9 cellular contexts compared by ENCODE assay signal in the genomic region with DNA sequence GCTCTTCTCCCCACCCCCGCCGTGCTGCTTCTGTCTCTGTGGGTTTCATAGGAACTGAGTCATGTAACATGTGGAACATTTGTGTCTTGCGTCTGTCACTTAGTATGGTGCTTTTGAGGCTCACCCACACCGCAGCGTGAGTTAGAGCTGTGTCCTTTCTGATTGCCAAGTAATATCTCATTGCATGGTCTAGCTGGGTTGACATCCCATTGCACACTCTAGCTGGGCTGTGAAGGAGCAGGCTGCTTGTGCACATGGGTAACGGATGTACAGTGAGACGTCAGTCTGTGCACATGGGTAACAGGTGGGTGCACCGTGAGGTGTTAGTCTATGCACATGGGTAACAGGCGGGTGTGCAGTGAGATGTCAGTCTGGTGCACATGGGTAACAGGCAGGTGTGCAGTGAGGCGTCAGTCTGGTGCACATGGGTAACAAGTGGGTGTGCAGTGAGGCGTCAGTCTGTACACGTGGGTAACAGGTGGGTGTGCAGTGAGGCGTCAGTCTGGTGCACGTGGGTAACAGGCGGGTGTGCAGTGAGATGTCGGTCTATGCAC. TPM values are rescaled to one million over a fixed set of nuclear protein-coding genes. Genes with fewer than 3 reads are reported as not detected.
DNase-seq lines count a peak whose midpoint lies in the region; ATAC-seq and TF ChIP-seq lines count a peak whose summit lies in the region.
"Not testable (repeated sequence)": the region's sequence is repeated elsewhere in the genome, so short reads cannot be mapped to it uniquely, and the experiment has no call there.
"Had no signal": no experiment of that assay in that cellular context is flagged by ENCODE, and none has a peak within 500 bp of the region (broad histone marks: within the 10 kb centered on the region; RNA-seq: fewer than 3 reads in every experiment).

No MANE protein-coding gene starts in this region.

- DNase-seq in CD1c-positive myeloid dendritic cell (ENCODE audit: extremely low spot score) = peak; percentile 45
- DNase-seq in Peyer's patch = peak in 2 of 3 donors; percentile 57 to 79
- peak; percentile 39 for DNase-seq in activated CD8-positive, alpha-beta memory T cell treated with anti-CD3 and anti-CD28 coated beads, Interleukin-2, amount 50 U/mL, for 1 hour (ENCODE audit: extremely low read depth)
- peak; percentile 18 for DNase-seq in activated naive CD8-positive, alpha-beta T cell treated with anti-CD3 and anti-CD28 coated beads, Interleukin-2, amount 50 U/mL, for 16 hours (ENCODE audit: low read depth, low spot score)
- DNase-seq in naive thymus-derived CD4-positive, alpha-beta T cell = peak in 8 of 9 donors; percentile 23 to 63 (median 42)
- peak; percentile 43 for DNase-seq in stimulated activated CD8-positive, alpha-beta memory T cell treated with anti-CD3 and anti-CD28 coated beads, Interleukin-12 subunit alpha, Interleukin-12 subunit beta, amount 100 ng/mL, for 4 hours (ENCODE audit: low read depth)

- not testable (repeated sequence) for TF ChIP-seq CTCF in Peyer's patch (IDR thresholded peaks at IDR 0.05)

- not testable (repeated sequence) for H3K36me3 Mint-ChIP-seq in naive thymus-derived CD4-positive, alpha-beta T cell

- not testable (repeated sequence) for H3K36me3 ChIP-seq in Peyer's patch; naive thymus-derived CD4-positive, alpha-beta T cell (ENCODE audit: control insufficient read depth in 2 of 3, insufficient read depth in 3 of 3, low read length in 3 of 3)

- POLR2A ChIA-PET in naive thymus-derived CD4-positive, alpha-beta T cell (lab: Charles Lee) = not testable (repeated sequence)

- H3K27me3 ChIP-seq in Peyer's patch; naive thymus-derived CD4-positive, alpha-beta T cell (ENCODE audit: control insufficient read depth in 2 of 2, insufficient read depth in 2 of 2, low read length in 2 of 2): not testable (repeated sequence)

- not testable (repeated sequence) for H3K4me1 ChIP-seq in Peyer's patch; naive thymus-derived CD4-positive, alpha-beta T cell (ENCODE audit: control insufficient read depth in 2 of 2, insufficient read depth in 2 of 2, low read length in 2 of 2)

- not testable (repeated sequence) for TF ChIP-seq POLR2A in Peyer's patch (IDR thresholded peaks at IDR 0.05)

- CTCF ChIA-PET in naive thymus-derived CD4-positive, alpha-beta T cell (lab: Charles Lee) = not testable (repeated sequence)

- peaks cover 6 to 17% (median 9%) of the 10 kb centered on the region in 7 donors for H3K4me1 Mint-ChIP-seq in naive thymus-derived CD4-positive, alpha-beta T cell

- H3K9me3 ChIP-seq in Peyer's patch; naive thymus-derived CD4-positive, alpha-beta T cell (ENCODE audit: control insufficient read depth in 2 of 3, low read length in 3 of 3): not testable (repeated sequence)

- H3K9me3 Mint-ChIP-seq in naive thymus-derived CD4-positive, alpha-beta T cell = not testable (repeated sequence)

- intact Hi-C loops in naive thymus-derived CD4-positive, alpha-beta T cell (cut with micrococcal nuclease) = not testable (repeated sequence)

- H3K27ac ChIP-seq in Peyer's patch = peak overlapping the region in 2 of 4 donors; percentile 17 to 66
- not testable (repeated sequence) for H3K27ac ChIP-seq in naive thymus-derived CD4-positive, alpha-beta T cell (ENCODE audit: low read depth, low read length)

- H3K4me3 ChIP-seq in Peyer's patch; naive thymus-derived CD4-positive, alpha-beta T cell (ENCODE audit: low read length): not testable (repeated sequence)

- peak overlapping the region in 8 of 9 donors; percentile 20 to 87 (median 66) for H3K27ac Mint-ChIP-seq in naive thymus-derived CD4-positive, alpha-beta T cell

- H3K4me3 Mint-ChIP-seq in naive thymus-derived CD4-positive, alpha-beta T cell = peak overlapping the region; percentile 30 to 74 (median 48)

- H3K27me3 Mint-ChIP-seq in naive thymus-derived CD4-positive, alpha-beta T cell = not testable (repeated sequence)

- ATAC-seq in GM19351 (IDR thresholded peaks at IDR 0.05; ENCODE audit: unreplicated experiment) (peak; percentile 78), HG03039 (IDR thresholded peaks at IDR 0.05; ENCODE audit: unreplicated experiment) (peak; percentile 50)
- ATAC-seq in naive thymus-derived CD4-positive, alpha-beta T cell = peak; percentile 89

RNA-seq across cellular contexts. Expression of a gene that starts 36.2 kb away (rescaled TPM):
- 10 to 100 TPM in 1 of 4 donors, 1 to 10 TPM in 3; 2.5 to 14.0 (median 2.8) TPM for total RNA-seq in Peyer's patch
- 100 to 1,000 TPM in 4 of 5 experiments, 10 to 100 TPM in 1; 79.5 to 333 (median 124) TPM for total RNA-seq in naive thymus-derived CD4-positive, alpha-beta T cell
- 100 to 1,000 TPM in 1 of 2 donors, 10 to 100 TPM in 1; 96.0 to 183 TPM for polyA plus RNA-seq in naive thymus-derived CD4-positive, alpha-beta T cell
- total RNA-seq: GM23248 had no signal
- polyA plus RNA-seq: GM23248 had no signal

RNA-seq across cellular contexts. Expression of a gene that starts 52.1 kb away (rescaled TPM):
- 10 to 100 TPM; 40.4 to 96.3 (median 47.4) TPM for total RNA-seq in Peyer's patch
- total RNA-seq in naive thymus-derived CD4-positive, alpha-beta T cell = 1 to 10 TPM in 3 of 5 experiments, under 1 TPM in 2; 0.57 to 6.5 (median 1.4) TPM
- polyA plus RNA-seq in naive thymus-derived CD4-positive, alpha-beta T cell = under 1 TPM; 0.54 to 0.66 TPM

Comparison
In these comparisons a context has a peak if more than half of its experiments do, and no peak if none do; other contexts are left out.
1. DNase-seq: peak in every context shown above with its lines; median percentile 68 in Peyer's patch; 45 in CD1c-positive myeloid dendritic cell; 43 in stimulated activated CD8-positive, alpha-beta memory T cell treated with anti-CD3 and anti-CD28 coated beads, Interleukin-12 subunit alpha, Interleukin-12 subunit beta, amount 100 ng/mL, for 4 hours; 42 in naive thymus-derived CD4-positive, alpha-beta T cell; 39 in activated CD8-positive, alpha-beta memory T cell treated with anti-CD3 and anti-CD28 coated beads, Interleukin-2, amount 50 U/mL, for 1 hour; 18 in activated naive CD8-positive, alpha-beta T cell treated with anti-CD3 and anti-CD28 coated beads, Interleukin-2, amount 50 U/mL, for 16 hours.
2. RNA of a gene that starts 36.2 kb away (total RNA-seq): 79.5 to 333 TPM in naive thymus-derived CD4-positive, alpha-beta T cell; 2.5 to 14.0 TPM in Peyer's patch; every median in the first group is over 4 times any median in the second.
3. RNA of a gene that starts 52.1 kb away (total RNA-seq): 40.4 to 96.3 TPM in Peyer's patch; 0.57 to 6.5 TPM in naive thymus-derived CD4-positive, alpha-beta T cell; every median in the first group is over 4 times any median in the second.
4. Peak in every context shown above with its lines, with median percentiles within 50 percentile points of each other: ATAC-seq.